In the genomic region with DNA sequence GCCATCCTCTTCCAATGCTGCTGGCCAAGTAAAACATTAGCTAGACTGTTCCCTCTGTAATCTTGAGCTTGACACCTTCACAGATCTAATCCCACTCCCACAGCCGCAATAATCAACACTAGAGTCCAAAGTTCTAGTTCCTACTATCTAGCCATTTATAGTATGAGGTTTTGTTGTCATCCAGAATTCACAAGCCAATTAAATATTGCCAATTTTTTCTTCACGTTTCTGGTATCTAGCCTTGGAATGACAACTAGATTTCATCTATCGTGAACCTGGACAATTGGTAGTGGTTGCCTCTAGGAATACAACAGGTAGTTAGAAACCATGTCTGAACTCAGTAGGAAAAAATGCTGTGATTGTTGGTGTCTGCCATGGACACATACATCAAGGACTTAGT, we compare ENCODE assay signal across 19 cellular contexts.
"Had no signal": no experiment of that assay in that cellular context is flagged by ENCODE, and none has a peak within 500 bp of the region (broad histone marks: within the 10 kb centered on the region; RNA-seq: fewer than 3 reads in every experiment).

No MANE protein-coding gene starts in this region.

- H3K4me3 Mint-ChIP-seq: activated naive CD8-positive, alpha-beta T cell treated with anti-CD3 and anti-CD28 coated beads, Interleukin-2, amount 10 ng/mL, durations not matched to agents 7 days and 5 days; dendritic cell treated with granulocyte-macrophage colony-stimulating factor and Interleukin-4, amounts not matched to agents 40 ng/mL and 50 ng/mL, for 4 days; nephron progenitor cell; T-cell had no signal

- ATAC-seq: left lung, sciatic nerve, T-cell had no signal

- DNase-seq: activated CD4-positive, alpha-beta T cell treated with anti-CD3 and anti-CD28 coated beads, Interleukin-2, amount 50 U/mL, for 4 hours; activated CD4-positive, CD25-positive, alpha-beta regulatory T cell treated with anti-CD3 and anti-CD28 coated beads, Interleukin-2, amount 50 U/mL, for 72 hours; activated naive CD4-positive, alpha-beta T cell; activated naive CD8-positive, alpha-beta T cell treated with anti-CD3 and anti-CD28 coated beads, Interleukin-2, amount 10 ng/mL, durations not matched to agents 7 days and 5 days; activated T-cell treated with anti-CD3 and anti-CD28 coated beads for 4 hours; anterior cingulate cortex; effector memory CD4-positive, alpha-beta T cell; head of caudate nucleus; left lung; mesendoderm; nephron progenitor cell; stimulated activated CD4-positive, alpha-beta T cell treated with anti-CD3 and anti-CD28 coated beads, Interleukin-1b, Interleukin-23, amount 100 ng/mL, for 48 hours; T-cell; T-helper 9 cell had no signal

- H3K27ac ChIP-seq: left lung, thoracic aorta had no signal

- H3K9me3 ChIP-seq: left lung had no signal

- H3K36me3 ChIP-seq: left lung, thoracic aorta had no signal

- FAIRE-seq: frontal cortex, urothelium cell line had no signal

- H3K27me3 Mint-ChIP-seq: activated naive CD8-positive, alpha-beta T cell treated with anti-CD3 and anti-CD28 coated beads, Interleukin-2, amount 10 ng/mL, durations not matched to agents 7 days and 5 days; dendritic cell treated with granulocyte-macrophage colony-stimulating factor and Interleukin-4, amounts not matched to agents 40 ng/mL and 50 ng/mL, for 4 days; T-cell had no signal

- H3K4me3 ChIP-seq: left lung, thoracic aorta had no signal

- H3K27me3 ChIP-seq: left lung had no signal

- H3K27ac Mint-ChIP-seq: activated naive CD8-positive, alpha-beta T cell treated with anti-CD3 and anti-CD28 coated beads, Interleukin-2, amount 10 ng/mL, durations not matched to agents 7 days and 5 days; dendritic cell treated with granulocyte-macrophage colony-stimulating factor and Interleukin-4, amounts not matched to agents 40 ng/mL and 50 ng/mL, for 4 days; nephron progenitor cell; T-cell had no signal
